Comparison of ENCODE assay signal across 9 cellular contexts in the genomic region with DNA sequence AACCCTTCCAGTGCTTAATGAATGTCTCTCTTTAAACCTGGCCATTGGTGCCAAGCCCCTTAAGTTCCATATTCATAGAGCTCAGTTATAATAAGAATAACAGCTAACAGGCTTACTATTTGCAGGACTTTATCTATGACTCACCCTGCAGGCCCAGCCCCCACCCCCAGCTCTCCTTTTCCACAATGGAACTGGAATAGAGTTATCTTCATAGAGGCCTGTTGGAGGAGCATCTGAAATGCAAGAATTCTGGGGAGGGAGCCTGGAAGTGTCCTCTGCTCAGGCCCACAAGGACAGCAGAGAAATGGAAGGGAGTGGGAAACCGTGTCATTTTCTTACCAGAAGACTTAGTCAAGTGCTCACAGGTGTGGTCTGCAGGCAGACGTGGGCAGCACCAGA. TPM values are rescaled to one million over a fixed set of nuclear protein-coding genes. Genes with fewer than 3 reads are reported as not detected.
A peak's percentile ranks its signal among the peaks of the same experiment; 100 is the strongest.
DNase-seq lines count a peak whose midpoint lies in the region; ATAC-seq and TF ChIP-seq lines count a peak whose summit lies in the region.
"Had no signal": no experiment of that assay in that cellular context is flagged by ENCODE, and none has a peak within 500 bp of the region (broad histone marks: within the 10 kb centered on the region; RNA-seq: fewer than 3 reads in every experiment).

No MANE protein-coding gene starts in this region.

- H3K36me3 ChIP-seq in DOHH2 (ENCODE audit: control insufficient read depth, low read length) (no peaks in the 10 kb centered on the region), Loucy (ENCODE audit: insufficient read depth, low read length) (no peaks in the 10 kb centered on the region), muscle layer of duodenum (ENCODE audit: control insufficient read depth in 1 of 2, insufficient read depth in 2 of 2, low read length in 2 of 2) (no peaks in the 10 kb centered on the region)

- H3K4me2 ChIP-seq in DOHH2 (ENCODE audit: low read length) (peak overlapping the region; percentile 73), Loucy (ENCODE audit: low read depth, low read length, poor library complexity, severe bottlenecking) (peak overlapping the region; percentile 68)

- no peaks in the 10 kb centered on the region for H3K9me3 ChIP-seq in DOHH2 (ENCODE audit: control insufficient read depth, insufficient read depth, low read length)
- H3K9me3 ChIP-seq in Loucy (ENCODE audit: insufficient read depth, low read depth, low read length), result no peaks in the 10 kb centered on the region
- H3K9me3 ChIP-seq in muscle layer of duodenum (ENCODE audit: control insufficient read depth in 1 of 2, low read length in 2 of 2), result no peaks in the 10 kb centered on the region

- H3K4me1 ChIP-seq in DOHH2 (ENCODE audit: control insufficient read depth, low read length) (peaks cover 49% of the 10 kb centered on the region), Loucy (ENCODE audit: insufficient read depth, low read length, poor library complexity, severe bottlenecking) (peaks cover 22% of the 10 kb centered on the region), muscle layer of duodenum (ENCODE audit: control insufficient read depth in 1 of 2, insufficient read depth in 2 of 2, low read length in 2 of 2) (peaks cover 14 to 42% of the 10 kb centered on the region in 2 donors)

- H3K27me3 ChIP-seq in DOHH2 (ENCODE audit: control insufficient read depth, low read length), result peaks cover 9% of the 10 kb centered on the region
- peaks cover 84% of the 10 kb centered on the region for H3K27me3 ChIP-seq in Loucy (ENCODE audit: insufficient read depth, low read length, poor library complexity, severe bottlenecking)
- H3K27me3 ChIP-seq in muscle layer of duodenum (ENCODE audit: low read depth, low read length), result no peaks in the 10 kb centered on the region

- H3K9me2 ChIP-seq in DOHH2 (replicated peaks; ENCODE audit: control insufficient read depth, low read length) (no peaks in the 10 kb centered on the region), Loucy (replicated peaks; ENCODE audit: low read depth, low read length) (no peaks in the 10 kb centered on the region)

- H4K20me1 ChIP-seq in DOHH2 (ENCODE audit: control insufficient read depth, insufficient read depth, low read depth, low read length) (no peaks in the 10 kb centered on the region), Loucy (ENCODE audit: insufficient read depth, low read length, poor library complexity, severe bottlenecking) (peaks cover 3% of the 10 kb centered on the region)

- ATAC-seq in central memory CD8-positive, alpha-beta T cell (replicated peaks; ENCODE audit: extremely low read depth, poor library complexity, severe bottlenecking), result no peak
- ATAC-seq in GM18505 (IDR thresholded peaks at IDR 0.05; ENCODE audit: unreplicated experiment), result no peak

- peaks cover 21% of the 10 kb centered on the region for H3K4me1 Mint-ChIP-seq in central memory CD8-positive, alpha-beta T cell
- H3K4me1 Mint-ChIP-seq in activated naive CD4-positive, alpha-beta T cell treated with anti-CD3 and anti-CD28 coated beads for 36 hours (ENCODE audit: low read depth), result peaks cover 13% of the 10 kb centered on the region

- H3F3A ChIP-seq in DOHH2 (ENCODE audit: control insufficient read depth, insufficient read depth) (0 out of 2 replicates have a peak, but pooled peaks cover 3% of the 10 kb centered on the region), Loucy (ENCODE audit: low read depth) (no peaks in the 10 kb centered on the region)

- peak overlapping the region; percentile 55 for H3K4me3 Mint-ChIP-seq in central memory CD8-positive, alpha-beta T cell
- H3K4me3 Mint-ChIP-seq in activated naive CD4-positive, alpha-beta T cell treated with anti-CD3 and anti-CD28 coated beads for 36 hours, result no peak overlapping the region

- peaks cover 2% of the 10 kb centered on the region for H3K36me3 Mint-ChIP-seq in central memory CD8-positive, alpha-beta T cell (ENCODE audit: insufficient read depth)
- no peaks in the 10 kb centered on the region for H3K36me3 Mint-ChIP-seq in activated naive CD4-positive, alpha-beta T cell treated with anti-CD3 and anti-CD28 coated beads for 36 hours (ENCODE audit: low read depth)

- no peak overlapping the region for H3K27ac ChIP-seq in DOHH2 (ENCODE audit: low read depth, low read length)
- H3K27ac ChIP-seq in muscle layer of duodenum (ENCODE audit: low read length), result peak overlapping the region; percentile 40

- peaks cover 8% of the 10 kb centered on the region for H3K27me3 Mint-ChIP-seq in central memory CD8-positive, alpha-beta T cell
- H3K27me3 Mint-ChIP-seq in activated naive CD4-positive, alpha-beta T cell treated with anti-CD3 and anti-CD28 coated beads for 36 hours (ENCODE audit: low read depth), result peaks cover 14% of the 10 kb centered on the region

- H3K27ac Mint-ChIP-seq in central memory CD8-positive, alpha-beta T cell (ENCODE audit: low read depth), result peak overlapping the region; percentile 50
- H3K27ac Mint-ChIP-seq in activated naive CD4-positive, alpha-beta T cell treated with anti-CD3 and anti-CD28 coated beads for 36 hours, result no peak overlapping the region

- no peak overlapping the region for H2AFZ ChIP-seq in Loucy (ENCODE audit: low read length)

- no peak for DNase-seq in central memory CD8-positive, alpha-beta T cell (ENCODE audit: low spot score in 2 of 2)
- DNase-seq in lower leg skin (ENCODE audit: low spot score in 2 of 2) (no peak), inferior parietal cortex (ENCODE audit: extremely low spot score) (no peak)
- DNase-seq in activated naive CD4-positive, alpha-beta T cell treated with anti-CD3 and anti-CD28 coated beads for 36 hours, result no peak
- DNase-seq: activated CD4-positive, alpha-beta T cell treated with anti-CD3 and anti-CD28 coated beads, Interleukin-2, amount 50 U/mL, for 4 hours had no signal

- H3K79me2 ChIP-seq in DOHH2 (ENCODE audit: control insufficient read depth, low read length), result no peaks in the 10 kb centered on the region
- no peaks in the 10 kb centered on the region for H3K79me2 ChIP-seq in Loucy (ENCODE audit: insufficient read depth, low read length)

- CTCF ChIA-PET in activated naive CD4-positive, alpha-beta T cell treated with anti-CD3 and anti-CD28 coated beads for 36 hours (lab: Charles Lee), result no interaction called here

- TF ChIP-seq POLR2A in lower leg skin (IDR thresholded peaks at IDR 0.05), result no peak
- TF ChIP-seq POLR2A in GM18505 (IDR thresholded peaks at IDR 0.05; ENCODE audit: borderline replicate concordance, extremely low read depth, insufficient read depth, insufficient read length), result no peak

- 47 to 77% methylated on average over 2 of the region's 2 CpGs for WGBS in lower leg skin, 2 donors

- H3K4me3 ChIP-seq in DOHH2 (ENCODE audit: low read length) (peak overlapping the region; percentile 61), Loucy (ENCODE audit: low read length, poor library complexity, severe bottlenecking) (peak overlapping the region; percentile 54), muscle layer of duodenum (ENCODE audit: low read depth in 1 of 2, low read length in 2 of 2) (peak overlapping the region in 1 of 2 donors; percentile 15), lower leg skin (ENCODE audit: low read depth, poor library complexity, severe bottlenecking) (no peak overlapping the region)

- TF ChIP-seq CTCF in DOHH2 (IDR thresholded peaks at IDR 0.05; ENCODE audit: low read depth, low read length, poor library complexity, severe bottlenecking) (no peak), Loucy (conservative IDR thresholded peaks at IDR 0.05; ENCODE audit: low read length) (no peak), lower leg skin (IDR thresholded peaks at IDR 0.05) (no peak)

- intact Hi-C loops in lower leg skin (cut with DNase I; ENCODE audit: low total_unique reads), result no loop called here
- intact Hi-C loops in activated naive CD4-positive, alpha-beta T cell treated with anti-CD3 and anti-CD28 coated beads for 36 hours (cut with micrococcal nuclease), result no loop called here

- H3K9me3 Mint-ChIP-seq in central memory CD8-positive, alpha-beta T cell, result no peaks in the 10 kb centered on the region
- no peaks in the 10 kb centered on the region for H3K9me3 Mint-ChIP-seq in activated naive CD4-positive, alpha-beta T cell treated with anti-CD3 and anti-CD28 coated beads for 36 hours

- no peak overlapping the region for H3K9ac ChIP-seq in Loucy (ENCODE audit: low read depth, low read length, poor library complexity, severe bottlenecking)

RNA-seq across cellular contexts. Expression of a gene that starts 52.8 kb away (rescaled TPM):
- total RNA-seq in lower leg skin, result 1 to 10 TPM in 1 of 4 donors, under 1 TPM in 3; 0.21 to 1.8 (median 0.61) TPM
- not detected for total RNA-seq in activated naive CD4-positive, alpha-beta T cell treated with anti-CD3 and anti-CD28 coated beads for 36 hours
